8 cellular contexts compared by ENCODE assay signal in genomic region chr14:24442240-24443052, GRCh38. TPM values are rescaled to one million over a fixed set of nuclear protein-coding genes. Genes with fewer than 3 reads are reported as not detected.
DNase-seq lines count a peak whose midpoint lies in the region; ATAC-seq and TF ChIP-seq lines count a peak whose summit lies in the region.

Gene SDR39U1 (minus strand): TSS chr14:24442776. CDS start chr14:24442769, 7 bp downstream.

- peak within 1 kb of the TSS; percentile 83 for H3K4me3 ChIP-seq in OCI-LY7 (ENCODE audit: low read depth, low read length, poor library complexity, severe bottlenecking)

- DNase-seq in DMS 273 (lab: John Stamatoyannopoulos, UW; ENCODE audit: unreplicated experiment) = peak; percentile 100
- DNase-seq in HuH-7.5 (ENCODE audit: low spot score) = peak; percentile 92
- peak; percentile 99 for DNase-seq in OCI-LY7 (ENCODE audit: low spot score)
- peak; percentile 91 for DNase-seq in activated T-cell treated with anti-CD3 and anti-CD28 coated beads for 1 hour (ENCODE audit: low read depth)
- peak; percentile 92 for DNase-seq in epidermal melanocyte (ENCODE audit: insufficient read length, low spot score)
- peak; percentile 97 for DNase-seq in middle frontal gyrus (ENCODE audit: extremely low spot score, low spot score)
- peak; percentile 83 to 92 for DNase-seq in stimulated activated CD8-positive, alpha-beta memory T cell treated with anti-CD3 and anti-CD28 coated beads, Interleukin-2, amount 100 ng/mL, for 48 hours (ENCODE audit: low read depth in 2 of 2)

- H3K9me2 ChIP-seq in OCI-LY7 (ENCODE audit: insufficient read depth, low read length) = no peaks in the 10 kb centered on the region

- peaks cover 27% of the 10 kb centered on the region for H3K4me1 ChIP-seq in OCI-LY7 (ENCODE audit: insufficient read depth, low read length, poor library complexity, severe bottlenecking)

- H3K9me3 ChIP-seq in OCI-LY7 (ENCODE audit: low read length) = no peaks in the 10 kb centered on the region

- H3K79me2 ChIP-seq in OCI-LY7 (ENCODE audit: insufficient read depth, low read depth, low read length) = peaks cover 21% of the 10 kb centered on the region; the same call in 1 of the 2 replicates

- peak; percentile 88 for ATAC-seq in GM21526 (IDR thresholded peaks at IDR 0.05; ENCODE audit: low FRiP score, unreplicated experiment)

- H2AFZ ChIP-seq in OCI-LY7 (ENCODE audit: low read length) = peak within 1 kb of the TSS; percentile 75

- POLR2A ChIA-PET in OCI-LY7 (lab: Charles Lee) = interaction anchor here (0.6 to 2.3 kb wide), 16 partner anchors 7 to 229 kb away, joined by 3 to 10 read pairs (median 4); partner anchors contain the start of genes CBLN3, KHNYN, RIPK3 and TINF2

- TF ChIP-seq CTCF in OCI-LY7 (conservative IDR thresholded peaks at IDR 0.05; ENCODE audit: low read length) = no peak

- H3K4me2 ChIP-seq in OCI-LY7 (ENCODE audit: low read length) = peak within 1 kb of the TSS; percentile 93

- CTCF ChIA-PET in OCI-LY7 (lab: Charles Lee; ENCODE audit: unreplicated experiment) = interaction anchor here (0.5 to 1.5 kb wide), 7 partner anchors 11 to 352 kb away, joined by 3 to 10 read pairs (median 3); partner anchors contain the start of gene CIDEB

- BruUV-seq in OCI-LY7 (replicated peaks; lab: Mats Ljungman, UMichigan) = no TSS peak

- H3K27ac ChIP-seq in OCI-LY7 (ENCODE audit: low read depth, low read length, poor library complexity, severe bottlenecking) = peak within 1 kb of the TSS; percentile 78

- intact Hi-C loops in OCI-LY7 (cut with micrococcal nuclease; ENCODE audit: unreplicated experiment) = loop anchor here (10.0 kb wide), 1 partner anchor 888 kb away; the partner anchor contains the start of genes THTPA and ZFHX2

- H3K36me3 ChIP-seq in OCI-LY7 (ENCODE audit: insufficient read depth, low read length) = peaks cover 42% of the 10 kb centered on the region

- H4K20me1 ChIP-seq in OCI-LY7 (ENCODE audit: insufficient read depth, low read length) = no peaks in the 10 kb centered on the region

RNA-seq across cellular contexts. Expression of gene SDR39U1, which starts in this region (rescaled TPM):
- 51.4 and 54.0 TPM in 2 replicates for total RNA-seq in OCI-LY7 (2014; rRNA removed; shearing (Covaris generic))
- total RNA-seq in OCI-LY7 (2022) = 101 and 103 TPM in 2 replicates

Comparison
In these comparisons a context has a peak if more than half of its experiments do, and no peak if none do; other contexts are left out.
1. Peak in every context shown above with its lines: DNase-seq, ATAC-seq, H3K4me3 ChIP-seq and H3K27ac ChIP-seq.